17 cellular contexts compared by ENCODE assay signal in genomic region chr1:2249559-2249906, GRCh38. TPM values are rescaled to one million over a fixed set of nuclear protein-coding genes. Genes with fewer than 3 reads are reported as not detected.
DNase-seq lines count a peak whose midpoint lies in the region; ATAC-seq and TF ChIP-seq lines count a peak whose summit lies in the region.
"Had no signal": no experiment of that assay in that cellular context is flagged by ENCODE, and none has a peak within 500 bp of the region (broad histone marks: within the 10 kb centered on the region; RNA-seq: fewer than 3 reads in every experiment).

No MANE protein-coding gene starts in this region.

- H3K36me3 Mint-ChIP-seq in central memory CD8-positive, alpha-beta T cell (ENCODE audit: insufficient read depth) = peaks cover 71% of the 10 kb centered on the region

- TF ChIP-seq CTCF in left ventricle myocardium inferior (IDR thresholded peaks at IDR 0.05; ENCODE audit: borderline replicate concordance) = no peak
- TF ChIP-seq CTCF in thyroid gland (IDR thresholded peaks at IDR 0.05) = no peak

- 97% methylated on average over 8 of the region's 8 CpGs for WGBS in mesenchymal stem cell
- 40 to 70% methylated on average over 7 to 8 of the region's 8 CpGs for WGBS in thyroid gland, 2 donors

- no peak overlapping the region for H2BK120ac ChIP-seq in mesenchymal stem cell (ENCODE audit: low read depth, low read length)

- no peaks in the 10 kb centered on the region for H3K9me3 Mint-ChIP-seq in central memory CD8-positive, alpha-beta T cell
- H3K9me3 Mint-ChIP-seq: nephron had no signal

- H3K27me3 ChIP-seq in left ventricle myocardium inferior (ENCODE audit: low read depth) (no peaks in the 10 kb centered on the region), mesenchymal stem cell (ENCODE audit: control insufficient read depth in 1 of 2, insufficient read depth in 1 of 2, low read length in 2 of 2) (no peaks in the 10 kb centered on the region), thyroid gland (no peaks in the 10 kb centered on the region)

- no peak overlapping the region for H3K4me3 ChIP-seq in left ventricle myocardium inferior
- no peak overlapping the region for H3K4me3 ChIP-seq in mesenchymal stem cell (ENCODE audit: insufficient read depth in 1 of 2, low read depth in 1 of 2, low read length in 2 of 2)
- H3K4me3 ChIP-seq in thyroid gland (replicated peaks in 1 of 3) = no peak overlapping the region
- H3K4me3 ChIP-seq: GM12878, GM23248 had no signal

- H3K14ac ChIP-seq in mesenchymal stem cell (ENCODE audit: low read length in 2 of 2) = no peak overlapping the region

- H4K8ac ChIP-seq in mesenchymal stem cell (ENCODE audit: low read length) = peak overlapping the region; percentile 51

- H3K23ac ChIP-seq in mesenchymal stem cell (ENCODE audit: low read length in 2 of 2) = no peak overlapping the region

- ATAC-seq in Right ventricle myocardium inferior (no peak), HG02938 (IDR thresholded peaks at IDR 0.05; ENCODE audit: unreplicated experiment) (no peak), HG02642 (IDR thresholded peaks at IDR 0.05; ENCODE audit: poor library complexity, unreplicated experiment) (no peak)
- ATAC-seq in central memory CD8-positive, alpha-beta T cell (replicated peaks; ENCODE audit: extremely low read depth, poor library complexity, severe bottlenecking) = no peak
- ATAC-seq: GM12878 had no signal

- no peak overlapping the region for H3K4me2 ChIP-seq in mesenchymal stem cell (ENCODE audit: low read length, poor library complexity, severe bottlenecking)

- intact Hi-C loops in left ventricle myocardium inferior (cut with micrococcal nuclease) (no loop called here), Right ventricle myocardium inferior (cut with DNase I) (no loop called here), thyroid gland (cut with DNase I) (no loop called here)

- peaks cover 4% of the 10 kb centered on the region for H3K79me1 ChIP-seq in mesenchymal stem cell (replicated peaks; ENCODE audit: low read length, poor library complexity, severe bottlenecking)

- H3K4ac ChIP-seq in mesenchymal stem cell (ENCODE audit: low read depth in 1 of 2, low read length in 2 of 2) = peak overlapping the region in 1 of 2 experiments; percentile 10

- H2BK5ac ChIP-seq in mesenchymal stem cell (ENCODE audit: low read depth, low read length, poor library complexity, severe bottlenecking) = no peak overlapping the region

- H2BK15ac ChIP-seq in mesenchymal stem cell (ENCODE audit: low read depth, poor library complexity, severe bottlenecking) = no peak overlapping the region

- H3K4me3 Mint-ChIP-seq in central memory CD8-positive, alpha-beta T cell = no peak overlapping the region
- H3K4me3 Mint-ChIP-seq: nephron had no signal

- TF ChIP-seq POLR2A in thyroid gland (IDR thresholded peaks at IDR 0.05) = no peak

- H3K4me1 Mint-ChIP-seq in central memory CD8-positive, alpha-beta T cell = peaks cover 32% of the 10 kb centered on the region

- peak overlapping the region; percentile 83 for H3K27ac Mint-ChIP-seq in central memory CD8-positive, alpha-beta T cell (ENCODE audit: low read depth)

- no peaks in the 10 kb centered on the region for H3K27me3 Mint-ChIP-seq in central memory CD8-positive, alpha-beta T cell

- H3K27ac ChIP-seq in left ventricle myocardium inferior (replicated peaks) (peak overlapping the region; percentile 40), mesenchymal stem cell (ENCODE audit: low read length, poor library complexity, severe bottlenecking) (no peak overlapping the region), thyroid gland (peak overlapping the region in 2 of 3 donors; percentile 42 to 57)

- no peak overlapping the region for H3K9ac ChIP-seq in mesenchymal stem cell (ENCODE audit: low read length)
- H3K9ac ChIP-seq: GM23248 had no signal

- no peak overlapping the region for H2AFZ ChIP-seq in mesenchymal stem cell (ENCODE audit: low read depth, low read length)
- H2AFZ ChIP-seq: GM23248 had no signal

- H3K18ac ChIP-seq in mesenchymal stem cell (ENCODE audit: low read depth in 1 of 2, low read length in 2 of 2) = no peak overlapping the region

- H3K36me3 ChIP-seq in left ventricle myocardium inferior (no peaks in the 10 kb centered on the region), mesenchymal stem cell (ENCODE audit: control insufficient read depth in 1 of 2, insufficient read depth in 2 of 2, low read depth in 1 of 2, low read length in 2 of 2) (peaks cover 6 to 58% of the 10 kb centered on the region in 2 experiments), thyroid gland (no peaks in the 10 kb centered on the region)

- H2BK12ac ChIP-seq in mesenchymal stem cell (ENCODE audit: low read length in 2 of 2) = no peak overlapping the region

- H3K4me1 ChIP-seq in left ventricle myocardium inferior (peaks cover 97% of the 10 kb centered on the region), mesenchymal stem cell (ENCODE audit: control insufficient read depth, insufficient read depth, low read depth, low read length) (peaks cover 46% of the 10 kb centered on the region), thyroid gland (peaks cover 78 to 87% of the 10 kb centered on the region in 2 donors)

- DNase-seq in left ventricle myocardium inferior = no peak
- DNase-seq in Right ventricle myocardium inferior (ENCODE audit: missing footprints) = no peak
- no peak for DNase-seq in central memory CD8-positive, alpha-beta T cell (ENCODE audit: low spot score in 2 of 2)
- no peak for DNase-seq in mesenchymal stem cell
- DNase-seq in thyroid gland = no peak
- DNase-seq in COR-L47 (lab: John Stamatoyannopoulos, UW) = no peak
- DNase-seq: activated CD4-positive, alpha-beta T cell treated with anti-CD3 and anti-CD28 coated beads for 1 hour; central memory CD4-positive, alpha-beta T cell; foreskin fibroblast; GM23248; NCI-H146; NCI-H2227 treated with DMSO at 0.1 percent for 48 hours; SHP77 treated with DMSO at 0.1 percent for 48 hours had no signal

- H3K9me3 ChIP-seq in left ventricle myocardium inferior (replicated peaks) (no peaks in the 10 kb centered on the region), mesenchymal stem cell (ENCODE audit: control insufficient read depth, low read length) (no peaks in the 10 kb centered on the region), thyroid gland (no peaks in the 10 kb centered on the region)

- H2AK5ac ChIP-seq in mesenchymal stem cell (ENCODE audit: low read length, severe bottlenecking) = no peak overlapping the region

- no peak overlapping the region for H4K91ac ChIP-seq in mesenchymal stem cell (ENCODE audit: low read length)

RNA-seq across cellular contexts. Expression of gene SKI, which starts 21.4 kb away (rescaled TPM):
- total RNA-seq in left ventricle myocardium inferior (37.9 TPM), Right ventricle myocardium inferior (38.5 TPM), thyroid gland (10 to 100 TPM; 31.4 to 59.6 (median 39.9) TPM)
- 43.3 TPM for polyA plus RNA-seq in mesenchymal stem cell (2013, experiment 1 of 2)
- polyA plus RNA-seq in mesenchymal stem cell (2013, experiment 2 of 2) = 44.2 TPM

RNA-seq across cellular contexts. Expression of gene FAAP20, which starts 55.0 kb away (rescaled TPM):
- total RNA-seq in left ventricle myocardium inferior (37.0 TPM), Right ventricle myocardium inferior (43.9 TPM), thyroid gland (10 to 100 TPM; 42.2 to 82.2 (median 50.2) TPM)
- 84.5 TPM for polyA plus RNA-seq in mesenchymal stem cell (2013, experiment 1 of 2)
- polyA plus RNA-seq in mesenchymal stem cell (2013, experiment 2 of 2) = 86.1 TPM
